ENCODE assay signal across 8 cellular contexts in genomic region chr2:71510196-71510807, GRCh38. TPM values are rescaled to one million over a fixed set of nuclear protein-coding genes. Genes with fewer than 3 reads are reported as not detected.
DNase-seq lines count a peak whose midpoint lies in the region; ATAC-seq and TF ChIP-seq lines count a peak whose summit lies in the region.

No MANE protein-coding gene starts in this region.

- DNase-seq in NCI-H446 (lab: John Stamatoyannopoulos, UW) (peak; percentile 46 to 57), NCI-H446 treated with DMSO at 0.1 percent for 48 hours (lab: John Stamatoyannopoulos, UW) (no peak), HuH-7.5 (ENCODE audit: low spot score) (peak; percentile 89), SJCRH30 (peak; percentile 75 to 87), germinal center (ENCODE audit: low spot score) (peak; percentile 76), trophoblast cell (peak; percentile 20 to 77), upper lobe of left lung (peak in 1 of 2 donors; percentile 74)
- peak; percentile 54 for DNase-seq in activated gamma-delta T cell treated with anti-CD3 and anti-CD28 coated beads, Interleukin-2, amount 50 U/mL, for 16 hours (ENCODE audit: low read depth)

- H3K4me2 ChIP-seq in trophoblast cell (ENCODE audit: low read length) = no peak overlapping the region

- H4K12ac ChIP-seq in trophoblast cell (ENCODE audit: low read depth, low read length) = no peak overlapping the region

- TF ChIP-seq CTCF in upper lobe of left lung (IDR thresholded peaks at IDR 0.05) = peak; percentile 80 to 92 (median 87)

- peaks cover 8% of the 10 kb centered on the region for H3K4me1 ChIP-seq in SJCRH30
- H3K4me1 ChIP-seq in trophoblast cell (ENCODE audit: control insufficient read depth in 1 of 2, insufficient read depth in 2 of 2, low read length in 2 of 2) = peaks cover 2 to 5% of the 10 kb centered on the region in 2 experiments
- H3K4me1 ChIP-seq in upper lobe of left lung = peaks cover 0 to 8% (median 5%) of the 10 kb centered on the region in 4 donors

- H3K23ac ChIP-seq in trophoblast cell (ENCODE audit: low read length) = no peak overlapping the region

- H3K79me1 ChIP-seq in trophoblast cell (ENCODE audit: low read length) = peaks cover 3% of the 10 kb centered on the region

- H3K9me3 ChIP-seq in SJCRH30 (replicated peaks) = no peaks in the 10 kb centered on the region
- peaks cover 3% of the 10 kb centered on the region for H3K9me3 ChIP-seq in trophoblast cell (ENCODE audit: insufficient read depth, low read depth, low read length)
- H3K9me3 ChIP-seq in upper lobe of left lung = no peaks in the 10 kb centered on the region

- H3K4ac ChIP-seq in trophoblast cell (ENCODE audit: low read depth, low read length) = no peak overlapping the region

- no peak overlapping the region for H2AK5ac ChIP-seq in trophoblast cell (ENCODE audit: low read length)

- H3K36me3 ChIP-seq in SJCRH30 (0 out of 2 replicates have a peak, but pooled peaks cover 3% of the 10 kb centered on the region), trophoblast cell (ENCODE audit: control insufficient read depth in 1 of 2, insufficient read depth in 2 of 2, low read length in 2 of 2) (peaks cover 8 to 14% of the 10 kb centered on the region in 2 experiments), upper lobe of left lung (peaks cover 0 to 5% (median 0%) of the 10 kb centered on the region in 4 donors)

- no peak overlapping the region for H3K18ac ChIP-seq in trophoblast cell (ENCODE audit: low read length)

- no peak for TF ChIP-seq EP300 in upper lobe of left lung (IDR thresholded peaks at IDR 0.05)

- H2BK120ac ChIP-seq in trophoblast cell (ENCODE audit: insufficient read depth, low read length, poor library complexity) = no peak overlapping the region

- WGBS in trophoblast cell (ENCODE audit: extremely low coverage, insufficient coverage, insufficient read length) = no CpG with 5 or more reads among the region's 6 CpGs
- WGBS in upper lobe of left lung, 2 donors = 26 to 36% methylated on average over 4 to 6 of the region's 6 CpGs

- no peak overlapping the region for H4K8ac ChIP-seq in trophoblast cell (ENCODE audit: low read depth, low read length)

- no peak overlapping the region for H3K4me3 ChIP-seq in SJCRH30
- no peak overlapping the region for H3K4me3 ChIP-seq in trophoblast cell (ENCODE audit: low read depth, low read length)
- no peak overlapping the region for H3K4me3 ChIP-seq in upper lobe of left lung

- no peak overlapping the region for H3K9ac ChIP-seq in trophoblast cell (ENCODE audit: low read length)

- no peak overlapping the region for H4K91ac ChIP-seq in trophoblast cell (ENCODE audit: low read depth, low read length)

- no peaks in the 10 kb centered on the region for H3K79me2 ChIP-seq in trophoblast cell (ENCODE audit: control insufficient read depth, insufficient read depth, low read length, poor library complexity)

- H2BK5ac ChIP-seq in trophoblast cell (ENCODE audit: low read depth, low read length, poor library complexity) = no peak overlapping the region

- H3K27me3 ChIP-seq in SJCRH30 (no peaks in the 10 kb centered on the region), trophoblast cell (ENCODE audit: insufficient read depth, low read length) (no peaks in the 10 kb centered on the region), upper lobe of left lung (no peaks in the 10 kb centered on the region)

- no peak overlapping the region for H3K14ac ChIP-seq in trophoblast cell (ENCODE audit: low read length)

- no peak overlapping the region for H2AFZ ChIP-seq in trophoblast cell (ENCODE audit: insufficient read depth, low read length, poor library complexity)

- H2BK12ac ChIP-seq in trophoblast cell (ENCODE audit: low read length) = no peak overlapping the region

- H3K27ac ChIP-seq in SJCRH30 = no peak overlapping the region
- no peak overlapping the region for H3K27ac ChIP-seq in trophoblast cell (ENCODE audit: low read depth, low read length)
- no peak overlapping the region for H3K27ac ChIP-seq in upper lobe of left lung

- TF ChIP-seq POLR2A in upper lobe of left lung (IDR thresholded peaks at IDR 0.05) = no peak

- ATAC-seq in upper lobe of left lung (ENCODE audit: low FRiP score in 2 of 2) = peak in 1 of 2 donors; percentile 71

RNA-seq across cellular contexts. Expression of gene DYSF, which starts 56.9 kb away (rescaled TPM):
- total RNA-seq in SJCRH30 (2014; rRNA removed; shearing (Covaris generic)) = 13.9 and 15.2 TPM in 2 replicates
- 39.9 and 45.3 TPM in 2 replicates for polyA plus RNA-seq in trophoblast cell (2013)
- 10 to 100 TPM; 17.5 to 72.7 (median 42.7) TPM for total RNA-seq in upper lobe of left lung
